Comparison of ENCODE assay signal across 10 cellular contexts in genomic region chr4:88010921-88011320, GRCh38. TPM values are rescaled to one million over a fixed set of nuclear protein-coding genes. Genes with fewer than 3 reads are reported as not detected.
DNase-seq lines count a peak whose midpoint lies in the region; TF ChIP-seq lines count a peak whose summit lies in the region.
"Had no signal": no experiment of that assay in that cellular context is flagged by ENCODE, and none has a peak within 500 bp of the region (broad histone marks: within the 10 kb centered on the region; RNA-seq: fewer than 3 reads in every experiment).

No MANE protein-coding gene starts in this region.

- H3K9me3 ChIP-seq in BLaER1 (no peaks in the 10 kb centered on the region), Loucy (ENCODE audit: insufficient read depth, low read depth, low read length) (no peaks in the 10 kb centered on the region), neural cell (ENCODE audit: low read length) (no peaks in the 10 kb centered on the region), A673 (ENCODE audit: low read depth, low read length, poor library complexity, severe bottlenecking) (no peaks in the 10 kb centered on the region)

- no peaks in the 10 kb centered on the region for H3K9me3 Mint-ChIP-seq in dendritic cell treated with granulocyte-macrophage colony-stimulating factor and Interleukin-4, amounts not matched to agents 40 ng/mL and 50 ng/mL, for 4 days
- H3K9me3 Mint-ChIP-seq: activated B cell treated with CpG ODN at 0.5 μM for 24 hours had no signal

- CTCF ChIA-PET in A673 (lab: Charles Lee) = no interaction called here

- H3K9ac ChIP-seq in BLaER1 = peak overlapping the region; percentile 74
- H3K9ac ChIP-seq in Loucy (ENCODE audit: low read depth, low read length, poor library complexity, severe bottlenecking) = peak overlapping the region; percentile 77
- H3K9ac ChIP-seq in neural cell (ENCODE audit: low read length) = no peak overlapping the region

- peaks cover 9% of the 10 kb centered on the region for H3K27me3 Mint-ChIP-seq in dendritic cell treated with granulocyte-macrophage colony-stimulating factor and Interleukin-4, amounts not matched to agents 40 ng/mL and 50 ng/mL, for 4 days

- peaks cover 23% of the 10 kb centered on the region for H3K36me3 Mint-ChIP-seq in dendritic cell treated with granulocyte-macrophage colony-stimulating factor and Interleukin-4, amounts not matched to agents 40 ng/mL and 50 ng/mL, for 4 days (ENCODE audit: low read depth)

- peaks cover 73% of the 10 kb centered on the region for H3K79me2 ChIP-seq in Loucy (ENCODE audit: insufficient read depth, low read length)
- H3K79me2 ChIP-seq in neural cell (replicated peaks; ENCODE audit: insufficient read depth, low read length) = peaks cover 68% of the 10 kb centered on the region

- TF ChIP-seq CTCF in Loucy (conservative IDR thresholded peaks at IDR 0.05; ENCODE audit: low read length) = no peak
- TF ChIP-seq CTCF in neural cell (IDR thresholded peaks at IDR 0.05; ENCODE audit: poor library complexity, severe bottlenecking) = no peak
- no peak for TF ChIP-seq CTCF in A673 (conservative IDR thresholded peaks at IDR 0.05; ENCODE audit: low read depth, low read length)

- BruUV-seq in A673 (replicated peaks; lab: Mats Ljungman, UMichigan) = no TSS peak

- H3K4me3 ChIP-seq in BLaER1 (peak overlapping the region; percentile 99), Loucy (ENCODE audit: low read length, poor library complexity, severe bottlenecking) (peak overlapping the region; percentile 89), neural cell (ENCODE audit: low read length) (peak overlapping the region; percentile 70), A673 (ENCODE audit: low read depth, low read length, poor library complexity, severe bottlenecking) (no peak overlapping the region)

- H3K36me3 ChIP-seq in BLaER1 = peaks cover 15% of the 10 kb centered on the region
- H3K36me3 ChIP-seq in Loucy (ENCODE audit: insufficient read depth, low read length) = no peaks in the 10 kb centered on the region
- H3K36me3 ChIP-seq in neural cell (ENCODE audit: insufficient read depth, low read length) = no peaks in the 10 kb centered on the region
- no peaks in the 10 kb centered on the region for H3K36me3 ChIP-seq in A673 (ENCODE audit: insufficient read depth, low read length, poor library complexity, severe bottlenecking)

- peak overlapping the region; percentile 68 for H3K27ac Mint-ChIP-seq in dendritic cell treated with granulocyte-macrophage colony-stimulating factor and Interleukin-4, amounts not matched to agents 40 ng/mL and 50 ng/mL, for 4 days
- H3K27ac Mint-ChIP-seq: activated B cell treated with CpG ODN at 0.5 μM for 24 hours had no signal

- H3K4me3 Mint-ChIP-seq in dendritic cell treated with granulocyte-macrophage colony-stimulating factor and Interleukin-4, amounts not matched to agents 40 ng/mL and 50 ng/mL, for 4 days = peak overlapping the region; percentile 0
- H3K4me3 Mint-ChIP-seq: activated B cell treated with CpG ODN at 0.5 μM for 24 hours had no signal

- no peaks in the 10 kb centered on the region; the same call in 1 of the 2 replicates for H3K27me3 ChIP-seq in BLaER1
- no peaks in the 10 kb centered on the region for H3K27me3 ChIP-seq in Loucy (ENCODE audit: insufficient read depth, low read length, poor library complexity, severe bottlenecking)
- H3K27me3 ChIP-seq in neural cell (ENCODE audit: insufficient read depth, low read depth, low read length) = no peaks in the 10 kb centered on the region
- no peaks in the 10 kb centered on the region for H3K27me3 ChIP-seq in A673 (replicated peaks; ENCODE audit: insufficient read depth, low read depth, low read length, poor library complexity)

- H2AFZ ChIP-seq in Loucy (ENCODE audit: low read length) = no peak overlapping the region
- no peak overlapping the region for H2AFZ ChIP-seq in neural cell (ENCODE audit: low read depth, low read length)

- DNase-seq in A673 (ENCODE audit: low spot score) (no peak), activated gamma-delta T cell treated with Interleukin-2 at 50 U/mL for 16 hours (no peak), hypothalamus (lab: John Stamatoyannopoulos, UW) (no peak)
- DNase-seq in stimulated activated CD4-positive, alpha-beta T cell treated with anti-CD3 and anti-CD28 coated beads, Interleukin-1b, Interleukin-23, amount 100 ng/mL, for 48 hours = no peak
- DNase-seq: activated B cell treated with CpG ODN at 0.5 μM for 24 hours; activated T-cell treated with anti-CD3 and anti-CD28 coated beads, Interleukin-2, amount 50 U/mL, for 48 hours had no signal

- peaks cover 60% of the 10 kb centered on the region for H3K4me1 Mint-ChIP-seq in dendritic cell treated with granulocyte-macrophage colony-stimulating factor and Interleukin-4, amounts not matched to agents 40 ng/mL and 50 ng/mL, for 4 days (ENCODE audit: low read depth)

- H3K4me2 ChIP-seq in BLaER1 (peak overlapping the region; percentile 96), Loucy (ENCODE audit: low read depth, low read length, poor library complexity, severe bottlenecking) (peak overlapping the region; percentile 86), neural cell (ENCODE audit: low read length) (peak overlapping the region; percentile 91)

- peak overlapping the region; percentile 96 for H3K27ac ChIP-seq in BLaER1
- no peak overlapping the region for H3K27ac ChIP-seq in neural cell (ENCODE audit: low read length)
- H3K27ac ChIP-seq in A673 (ENCODE audit: low read depth, low read length, poor library complexity, severe bottlenecking) = no peak overlapping the region

- peaks cover 46% of the 10 kb centered on the region for H4K20me1 ChIP-seq in BLaER1
- peaks cover 43% of the 10 kb centered on the region for H4K20me1 ChIP-seq in Loucy (ENCODE audit: insufficient read depth, low read length, poor library complexity, severe bottlenecking)
- no peaks in the 10 kb centered on the region for H4K20me1 ChIP-seq in neural cell (ENCODE audit: insufficient read depth)

- H3F3A ChIP-seq in Loucy (ENCODE audit: low read depth) (no peaks in the 10 kb centered on the region), neural cell (ENCODE audit: insufficient read depth, low read length, poor library complexity, severe bottlenecking) (no peaks in the 10 kb centered on the region)

- no peak for TF ChIP-seq RAD21 in neural cell (conservative IDR thresholded peaks at IDR 0.05)

- H3K4me1 ChIP-seq in BLaER1 = peaks cover 68% of the 10 kb centered on the region
- peaks cover 59% of the 10 kb centered on the region for H3K4me1 ChIP-seq in Loucy (ENCODE audit: insufficient read depth, low read length, poor library complexity, severe bottlenecking)
- H3K4me1 ChIP-seq in A673 (ENCODE audit: insufficient read depth, low read length, poor library complexity, severe bottlenecking) = peaks cover 14% of the 10 kb centered on the region

- H3K9me2 ChIP-seq in Loucy (replicated peaks; ENCODE audit: low read depth, low read length) (no peaks in the 10 kb centered on the region), neural cell (ENCODE audit: insufficient read depth, low read length) (no peaks in the 10 kb centered on the region)

- TF ChIP-seq EP300 in neural cell (conservative IDR thresholded peaks at IDR 0.05; ENCODE audit: poor library complexity, severe bottlenecking) = no peak

- POLR2A ChIA-PET in A673 (lab: Charles Lee; ENCODE audit: low non-redundant PET) = no interaction called here

- intact Hi-C loops in dendritic cell treated with granulocyte-macrophage colony-stimulating factor and Interleukin-4, amounts not matched to agents 40 ng/mL and 50 ng/mL, for 4 days (cut with micrococcal nuclease) = no loop called here
- intact Hi-C loops in A673 (cut with micrococcal nuclease; ENCODE audit: unreplicated experiment) = no loop called here

TF ChIP-seq in neural cell, 6 proteins besides CTCF, POLR2A, EP300 and RAD21:
- no peak for TF ChIP-seq SMC3 (conservative IDR thresholded peaks at IDR 0.05; ENCODE audit: poor library complexity)
- TF ChIP-seq EZH2 (IDR thresholded peaks at IDR 0.05; ENCODE audit: borderline replicate concordance, insufficient read depth, low read length, poor library complexity, severe bottlenecking) = no peak

RNA-seq across cellular contexts. Expression of gene PKD2, which starts 3.5 kb away (rescaled TPM):
- 49.0 and 54.8 TPM in 2 replicates for polyA plus RNA-seq in neural cell
- 49.9 and 59.4 TPM in 2 replicates for polyA minus RNA-seq in neural cell
- total RNA-seq in A673 (2021) = 10.0 and 10.8 TPM in 2 replicates

RNA-seq across cellular contexts. Expression of gene SPP1, which starts 35.4 kb away (rescaled TPM):
- polyA plus RNA-seq in neural cell = 0.35 and 0.52 TPM in 2 replicates
- 0.49 TPM in 1 of 2 replicates, not detected in the other for polyA minus RNA-seq in neural cell
- total RNA-seq in A673 (2021) = 0.87 and 0.99 TPM in 2 replicates
- total RNA-seq: activated B cell treated with CpG ODN at 0.5 μM for 24 hours had no signal
